Comparison of ENCODE assay signal across 15 cellular contexts in genomic region chr2:230685165-230685560, GRCh38. TPM values are rescaled to one million over a fixed set of nuclear protein-coding genes. Genes with fewer than 3 reads are reported as not detected.
DNase-seq lines count a peak whose midpoint lies in the region; ATAC-seq and TF ChIP-seq lines count a peak whose summit lies in the region.
"Had no signal": no experiment of that assay in that cellular context is flagged by ENCODE, and none has a peak within 500 bp of the region (broad histone marks: within the 10 kb centered on the region; RNA-seq: fewer than 3 reads in every experiment).

No MANE protein-coding gene starts in this region.

- peak overlapping the region; percentile 10; the same call in 1 of the 2 replicates for H3K27ac Mint-ChIP-seq in HFFc6
- H3K27ac Mint-ChIP-seq: activated naive CD4-positive, alpha-beta T cell treated with anti-CD3 and anti-CD28 coated beads, Interleukin-2, amount 50 U/mL, for 24 hours had no signal

- no peaks in the 10 kb centered on the region for H3K9me3 ChIP-seq in Panc1 (ENCODE audit: control insufficient read depth, insufficient read depth, low read depth, low read length)
- H3K9me3 ChIP-seq in psoas muscle = no peaks in the 10 kb centered on the region
- no peaks in the 10 kb centered on the region for H3K9me3 ChIP-seq in A673 (ENCODE audit: low read depth, low read length, poor library complexity, severe bottlenecking)
- H3K9me3 ChIP-seq: prostate gland had no signal

- peaks cover 65% of the 10 kb centered on the region for H3K4me1 Mint-ChIP-seq in HFFc6 (ENCODE audit: low read depth)

- WGBS in psoas muscle, 3 donors = 31 to 43% (median 35%) methylated on average over 6 of the region's 6 CpGs

- no peak for DNase-seq in HFFc6
- no peak for DNase-seq in Panc1 (ENCODE audit: low read depth, low spot score)
- peak; percentile 41 for DNase-seq in globus pallidus (ENCODE audit: low spot score)
- DNase-seq in psoas muscle = no peak
- no peak for DNase-seq in A673 (ENCODE audit: low spot score)
- DNase-seq in EL = no peak
- DNase-seq: activated CD4-positive, CD25-positive, alpha-beta regulatory T cell; CD4-positive, alpha-beta memory T cell; cerebellar nuclear complex; NCI-H1105; NCI-H446 treated with DMSO at 0.1 percent for 48 hours had no signal

- H3K27ac ChIP-seq in Panc1 (ENCODE audit: low read length) (peak overlapping the region; percentile 56), psoas muscle (peak overlapping the region; percentile 60), A673 (ENCODE audit: low read depth, low read length, poor library complexity, severe bottlenecking) (no peak overlapping the region)
- H3K27ac ChIP-seq: prostate gland, tibial nerve had no signal

- no peaks in the 10 kb centered on the region for H3K27me3 ChIP-seq in Panc1 (ENCODE audit: control insufficient read depth, insufficient read depth, low read length)
- no peaks in the 10 kb centered on the region for H3K27me3 ChIP-seq in psoas muscle (ENCODE audit: insufficient read depth in 3 of 3, low read length in 2 of 3)
- no peaks in the 10 kb centered on the region for H3K27me3 ChIP-seq in A673 (replicated peaks; ENCODE audit: insufficient read depth, low read depth, low read length, poor library complexity)
- H3K27me3 ChIP-seq: tibial nerve had no signal

- H3K4me1 ChIP-seq in Panc1 (ENCODE audit: control insufficient read depth, insufficient read depth, low read length) (peaks cover 21% of the 10 kb centered on the region), psoas muscle (peaks cover 23% of the 10 kb centered on the region), A673 (ENCODE audit: insufficient read depth, low read length, poor library complexity, severe bottlenecking) (peaks cover 19% of the 10 kb centered on the region)
- H3K4me1 ChIP-seq: prostate gland, tibial nerve had no signal

- ATAC-seq in Panc1 = peak; percentile 42
- ATAC-seq in psoas muscle = no peak
- no peak for ATAC-seq in GM21360 (IDR thresholded peaks at IDR 0.05; ENCODE audit: unreplicated experiment)

- POLR2A ChIA-PET in Panc1 (lab: Charles Lee) = no interaction called here
- POLR2A ChIA-PET in A673 (lab: Charles Lee; ENCODE audit: low non-redundant PET) = no interaction called here

- H3K36me3 ChIP-seq in Panc1 (ENCODE audit: control insufficient read depth, insufficient read depth, low read length) = no peaks in the 10 kb centered on the region
- H3K36me3 ChIP-seq in psoas muscle (ENCODE audit: insufficient read depth in 1 of 2, low read depth in 1 of 2) = no peaks in the 10 kb centered on the region
- no peaks in the 10 kb centered on the region for H3K36me3 ChIP-seq in A673 (ENCODE audit: insufficient read depth, low read length, poor library complexity, severe bottlenecking)
- H3K36me3 ChIP-seq: prostate gland, tibial nerve had no signal

- CTCF ChIA-PET in Panc1 (lab: Charles Lee) (no interaction called here), A673 (lab: Charles Lee) (no interaction called here)

- H3K27me3 Mint-ChIP-seq in HFFc6 (ENCODE audit: insufficient read depth) = no peaks in the 10 kb centered on the region
- H3K27me3 Mint-ChIP-seq: activated naive CD4-positive, alpha-beta T cell treated with anti-CD3 and anti-CD28 coated beads, Interleukin-2, amount 50 U/mL, for 24 hours; CD4-positive, alpha-beta memory T cell had no signal

- TF ChIP-seq CTCF in HFFc6 (IDR thresholded peaks at IDR 0.05) (no peak), Panc1 (IDR thresholded peaks at IDR 0.05) (no peak), psoas muscle (IDR thresholded peaks at IDR 0.05) (no peak), A673 (conservative IDR thresholded peaks at IDR 0.05; ENCODE audit: low read depth, low read length) (no peak)

- H3K4me3 Mint-ChIP-seq in HFFc6 = peak overlapping the region; percentile 13; the same call in 1 of the 2 replicates
- H3K4me3 Mint-ChIP-seq: activated naive CD4-positive, alpha-beta T cell treated with anti-CD3 and anti-CD28 coated beads, Interleukin-2, amount 50 U/mL, for 24 hours; CD4-positive, alpha-beta memory T cell had no signal

- peak overlapping the region in 1 of 2 experiments; percentile 13; a peak in 1 of 4 replicates for H3K4me3 ChIP-seq in Panc1 (ENCODE audit: low read depth in 2 of 2, low read length in 2 of 2)
- H3K4me3 ChIP-seq in psoas muscle = no peak overlapping the region
- no peak overlapping the region for H3K4me3 ChIP-seq in A673 (ENCODE audit: low read depth, low read length, poor library complexity, severe bottlenecking)
- H3K4me3 ChIP-seq: prostate gland, tibial nerve had no signal

- intact Hi-C loops in Panc1 (cut with micrococcal nuclease; ENCODE audit: unreplicated experiment) (no loop called here), psoas muscle (cut with DNase I) (no loop called here), A673 (cut with micrococcal nuclease; ENCODE audit: unreplicated experiment) (no loop called here)

- no peaks in the 10 kb centered on the region for H3K36me3 Mint-ChIP-seq in HFFc6 (ENCODE audit: low read depth)
- H3K36me3 Mint-ChIP-seq: activated naive CD4-positive, alpha-beta T cell treated with anti-CD3 and anti-CD28 coated beads, Interleukin-2, amount 50 U/mL, for 24 hours; CD4-positive, alpha-beta memory T cell had no signal

- BruUV-seq in Panc1 (replicated peaks; lab: Mats Ljungman, UMichigan) (no TSS peak), A673 (replicated peaks; lab: Mats Ljungman, UMichigan) (no TSS peak)

- no peaks in the 10 kb centered on the region for H3K9me3 Mint-ChIP-seq in HFFc6
- H3K9me3 Mint-ChIP-seq: activated naive CD4-positive, alpha-beta T cell treated with anti-CD3 and anti-CD28 coated beads, Interleukin-2, amount 50 U/mL, for 24 hours; CD4-positive, alpha-beta memory T cell had no signal

- in situ Hi-C loops in Panc1 (cut with HindIII; ENCODE audit: low pct_unique_long_range_greater_than_20kb, low sequenced_read_pairs) = no loop called here

RNA-seq across cellular contexts. Expression of gene CAB39, which starts 27.5 kb away (rescaled TPM):
- total RNA-seq in HFFc6 (2021; fragmentation: NEBNext Ultra II Directional; extraction: Animal tissue kit (Norgen Biotek cat#: 25700)) = 10 to 100 TPM; 50.5 to 60.5 (median 55.4) TPM
- total RNA-seq in Panc1 (2021; ENCODE audit: unreplicated experiment) = 39.9 TPM
- 24.9 TPM for polyA plus RNA-seq in Panc1 (2012; ENCODE audit: insufficient read length)
- 100 to 1,000 TPM; 107 to 139 (median 128) TPM for total RNA-seq in psoas muscle
- polyA plus RNA-seq in psoas muscle = 100 to 1,000 TPM in 1 of 3 donors, 10 to 100 TPM in 2; 36.0 to 166 (median 55.3) TPM
- total RNA-seq in A673 (2021) = 50.9 and 58.2 TPM in 2 replicates
